In the genomic region with DNA sequence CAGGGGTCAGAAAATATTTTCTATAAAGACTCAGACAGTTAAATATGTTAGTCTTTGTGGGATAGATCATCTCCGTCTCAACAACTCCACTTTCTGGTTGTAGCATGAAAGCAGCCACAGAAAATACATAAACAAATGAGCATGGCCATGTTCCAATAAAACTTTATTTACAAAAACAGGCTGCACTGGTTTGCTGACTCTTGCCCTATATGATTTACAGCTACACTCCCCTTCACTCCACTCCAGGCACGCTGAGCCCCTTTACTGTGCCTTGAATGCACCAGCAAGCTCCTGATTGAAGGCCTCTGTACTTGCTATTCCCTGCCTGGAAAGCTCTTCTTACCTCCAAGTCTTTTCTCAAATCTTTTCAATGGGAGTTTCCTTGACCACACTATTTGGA, we compare ENCODE assay signal across 23 cellular contexts. TPM values are rescaled to one million over a fixed set of nuclear protein-coding genes. Genes with fewer than 3 reads are reported as not detected.
"Had no signal": no experiment of that assay in that cellular context is flagged by ENCODE, and none has a peak within 500 bp of the region (broad histone marks: within the 10 kb centered on the region; RNA-seq: fewer than 3 reads in every experiment).

No MANE protein-coding gene starts in this region.

- ATAC-seq: left lobe of liver had no signal

- DNase-seq: activated CD4-positive, alpha-beta T cell treated with anti-CD3 and anti-CD28 coated beads, Interleukin-2, amount 50 U/mL, for 4 hours; activated T-cell treated with anti-CD3 and anti-CD28 coated beads for 4 hours; colonic mucosa; head of caudate nucleus; kidney; nephron progenitor cell; nucleus accumbens; spleen; stimulated activated naive CD4-positive, alpha-beta T cell treated with Interleukin-2 at 50 U/mL for 16 hours; T1000; tibial artery had no signal

- H3K27ac ChIP-seq: ascending aorta, colonic mucosa, spleen, tibial artery had no signal

- H3K27me3 ChIP-seq: ascending aorta, colonic mucosa, spleen had no signal

- H3K4me3 Mint-ChIP-seq: activated T-helper 1 cell treated with anti-CD3 and anti-CD28 coated beads, Interleukin-12 subunit alpha, Interleukin-12 subunit beta, Interleukin-2, Interleukin-4 antibody, amounts not matched to agents 30 ng/mL and 10 ng/mL and 1 ng/mL, durations not matched to agents 14 hours and 24 hours and 36 hours; central memory CD8-positive, alpha-beta T cell; mesothelial cell of epicardium; nephron progenitor cell had no signal

- H3K27me3 Mint-ChIP-seq: central memory CD8-positive, alpha-beta T cell had no signal

- H3K36me3 Mint-ChIP-seq: mesothelial cell of epicardium had no signal

- H3K36me3 ChIP-seq: ascending aorta, colonic mucosa, spleen, tibial artery had no signal

- H3K27ac Mint-ChIP-seq: mesothelial cell of epicardium, nephron progenitor cell had no signal

- H3K4me3 ChIP-seq: ascending aorta, colonic mucosa, lung, spleen, tibial artery had no signal

- FAIRE-seq: frontal cortex, kidney had no signal

- H3K9me3 ChIP-seq: ascending aorta, colonic mucosa, spleen, tibial artery had no signal

- H3K9me3 Mint-ChIP-seq: activated T-helper 1 cell treated with anti-CD3 and anti-CD28 coated beads, Interleukin-12 subunit alpha, Interleukin-12 subunit beta, Interleukin-2, Interleukin-4 antibody, amounts not matched to agents 30 ng/mL and 10 ng/mL and 1 ng/mL, durations not matched to agents 14 hours and 24 hours and 36 hours; central memory CD8-positive, alpha-beta T cell; mesothelial cell of epicardium had no signal

- H3K4me1 Mint-ChIP-seq: mesothelial cell of epicardium had no signal

- H3K4me1 ChIP-seq: colonic mucosa had no signal

RNA-seq across cellular contexts. Expression of a gene that starts 39.0 kb away (rescaled TPM):
- total RNA-seq: activated T-helper 1 cell treated with anti-CD3 and anti-CD28 coated beads, Interleukin-12 subunit alpha, Interleukin-12 subunit beta, Interleukin-2, Interleukin-4 antibody, amounts not matched to agents 30 ng/mL and 10 ng/mL and 1 ng/mL, durations not matched to agents 14 hours and 24 hours and 36 hours; ascending aorta; colonic mucosa; epithelial cell of proximal tubule; frontal cortex; kidney; left lobe of liver; lung; mesothelial cell of epicardium; renal cortical epithelial cell; spleen; subcutaneous adipose tissue; urinary bladder had no signal
- polyA plus RNA-seq: adipose tissue, lung, spleen, urinary bladder had no signal
